Comparison of ENCODE assay signal across 14 cellular contexts in the genomic region with DNA sequence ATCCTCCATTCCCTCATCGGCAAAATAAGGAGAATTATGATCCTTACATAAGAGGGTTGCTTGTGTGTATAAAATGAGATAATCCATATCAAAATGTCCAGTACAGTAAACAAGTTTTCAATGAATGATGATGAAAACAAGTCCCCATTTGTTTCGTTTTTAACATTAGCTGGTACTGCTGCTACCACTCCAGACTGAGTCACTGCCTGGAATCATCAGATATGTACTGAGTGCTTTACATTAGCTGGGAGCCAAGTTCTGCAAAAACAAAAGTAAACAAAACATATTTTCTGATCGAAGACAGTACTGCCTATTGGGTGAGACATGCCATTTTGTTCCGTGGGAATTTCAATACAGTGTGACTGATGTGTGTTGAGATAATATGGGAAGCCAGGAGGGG.
DNase-seq lines count a peak whose midpoint lies in the region; FAIRE-seq and TF ChIP-seq lines count a peak whose summit lies in the region.
"Had no signal": no experiment of that assay in that cellular context is flagged by ENCODE, and none has a peak within 500 bp of the region (broad histone marks: within the 10 kb centered on the region; RNA-seq: fewer than 3 reads in every experiment).

No MANE protein-coding gene starts in this region.

- no peaks in the 10 kb centered on the region for H3K27me3 ChIP-seq in endothelial cell of umbilical vein (ENCODE audit: control insufficient read depth in 2 of 2, insufficient read depth in 2 of 2, low read length in 2 of 2)
- no peaks in the 10 kb centered on the region for H3K27me3 ChIP-seq in neural progenitor cell

- peak; percentile 28 for DNase-seq in Ammon's horn (ENCODE audit: low spot score)
- DNase-seq in OCI-M1 (lab: John Stamatoyannopoulos, UW) = peak; percentile 41
- DNase-seq in endothelial cell of umbilical vein (ENCODE audit: low read depth, low spot score) = peak; percentile 67
- no peak for DNase-seq in neural progenitor cell (ENCODE audit: low spot score)
- DNase-seq in cortex of kidney (lab: John Stamatoyannopoulos, UW) = no peak
- no peak for DNase-seq in DMS79 treated with DMSO at 0.1 percent for 48 hours (lab: John Stamatoyannopoulos, UW)
- no peak for DNase-seq in SW480 (ENCODE audit: low spot score)
- DNase-seq in GM12892 (ENCODE audit: insufficient read length) = no peak
- DNase-seq: activated CD4-positive, alpha-beta T cell treated with anti-CD3 and anti-CD28 coated beads, Interleukin-2, amount 50 U/mL, for 4 hours; activated effector memory CD4-positive, alpha-beta T cell treated with anti-CD3 and anti-CD28 coated beads, Interleukin-2, amount 50 U/mL, for 16 hours; heart left ventricle; NCI-H2029 treated with DMSO at 0.1 percent for 48 hours; T-helper 2 cell had no signal

- dilution Hi-C loops in endothelial cell of umbilical vein (cut with MboI; ENCODE audit: extremely low pct_ligation_motif_present, low sequenced_read_pairs) = no loop called here

- H3K36me3 Mint-ChIP-seq in neural progenitor cell = no peaks in the 10 kb centered on the region
- H3K36me3 Mint-ChIP-seq: CD14-positive monocyte had no signal

- FAIRE-seq in endothelial cell of umbilical vein (lab: Jason Lieb, UNC) (peak; percentile 48), GM12892 (lab: Jason Lieb, UNC) (no peak)

- H3K9me3 ChIP-seq in endothelial cell of umbilical vein (replicated peaks; ENCODE audit: control insufficient read depth, insufficient read depth, low read length) (no peaks in the 10 kb centered on the region), neural progenitor cell (ENCODE audit: low read depth) (no peaks in the 10 kb centered on the region)
- H3K9me3 ChIP-seq: heart left ventricle had no signal

- H3K9ac ChIP-seq in endothelial cell of umbilical vein (replicated peaks; ENCODE audit: extremely low read depth, insufficient read depth, low read length) = no peak overlapping the region
- no peak overlapping the region for H3K9ac ChIP-seq in neural progenitor cell

- TF ChIP-seq POLR2A in endothelial cell of umbilical vein (IDR thresholded peaks at IDR 0.05; ENCODE audit: low read depth, low read length) (no peak), GM12892 (IDR thresholded peaks at IDR 0.05; ENCODE audit: low read depth, low read length) (no peak)

- BruUV-seq in endothelial cell of umbilical vein (replicated peaks; lab: Mats Ljungman, UMichigan) = no TSS peak

- peaks cover 3% of the 10 kb centered on the region for H3K27me3 Mint-ChIP-seq in neural progenitor cell (ENCODE audit: insufficient read depth, low read depth)

- H3K36me3 ChIP-seq in endothelial cell of umbilical vein (ENCODE audit: control insufficient read depth in 2 of 2, extremely low read depth in 1 of 2, insufficient read depth in 2 of 2, low read length in 2 of 2) (no peaks in the 10 kb centered on the region), neural progenitor cell (no peaks in the 10 kb centered on the region)
- H3K36me3 ChIP-seq: heart left ventricle had no signal

- H3K27ac ChIP-seq in endothelial cell of umbilical vein (ENCODE audit: insufficient read depth, low read depth, low read length) = no peak overlapping the region
- no peak overlapping the region for H3K27ac ChIP-seq in neural progenitor cell
- H3K27ac ChIP-seq: heart left ventricle had no signal

- no peaks in the 10 kb centered on the region for H3K9me1 ChIP-seq in endothelial cell of umbilical vein (replicated peaks; ENCODE audit: control insufficient read depth, extremely low read depth, insufficient read depth, low read length)

- H3F3A ChIP-seq in neural progenitor cell (ENCODE audit: low read depth) = no peaks in the 10 kb centered on the region

- H3K4me3 Mint-ChIP-seq in neural progenitor cell = no peak overlapping the region
- H3K4me3 Mint-ChIP-seq: CD14-positive monocyte had no signal

- H2AFZ ChIP-seq in endothelial cell of umbilical vein (ENCODE audit: low read depth, low read length) (peak overlapping the region; percentile 4), neural progenitor cell (replicated peaks) (no peak overlapping the region)

- no peaks in the 10 kb centered on the region for H3K9me3 Mint-ChIP-seq in neural progenitor cell

- no peaks in the 10 kb centered on the region for H3K79me2 ChIP-seq in endothelial cell of umbilical vein (ENCODE audit: control insufficient read depth, insufficient read depth, low read length)
- H3K79me2 ChIP-seq in neural progenitor cell (ENCODE audit: low read depth) = no peaks in the 10 kb centered on the region

- CTCF ChIA-PET in endothelial cell of umbilical vein (lab: Charles Lee) = no interaction called here

- H3K4me2 ChIP-seq in endothelial cell of umbilical vein (ENCODE audit: insufficient read depth, low read length) = no peak overlapping the region
- no peak overlapping the region for H3K4me2 ChIP-seq in neural progenitor cell

- intact Hi-C loops in endothelial cell of umbilical vein (cut with micrococcal nuclease) = no loop called here

- peaks cover 32% of the 10 kb centered on the region for H3K4me1 Mint-ChIP-seq in neural progenitor cell
- H3K4me1 Mint-ChIP-seq: CD14-positive monocyte had no signal

- POLR2A ChIA-PET in endothelial cell of umbilical vein (lab: Charles Lee) = no interaction called here

- H3K4me1 ChIP-seq in endothelial cell of umbilical vein (ENCODE audit: control insufficient read depth, extremely low read depth, insufficient read depth, low read length) (no peaks in the 10 kb centered on the region), neural progenitor cell (no peaks in the 10 kb centered on the region)
- H3K4me1 ChIP-seq: heart left ventricle had no signal

- H3K27ac Mint-ChIP-seq in neural progenitor cell = peak overlapping the region; percentile 23
- H3K27ac Mint-ChIP-seq: CD14-positive monocyte had no signal

- no peak overlapping the region for H3K4me3 ChIP-seq in endothelial cell of umbilical vein (replicated peaks in 1 of 3; ENCODE audit: insufficient read depth in 1 of 3, low read depth in 1 of 3, low read length in 3 of 3)
- no peak overlapping the region for H3K4me3 ChIP-seq in neural progenitor cell
- H3K4me3 ChIP-seq: heart left ventricle had no signal

- TF ChIP-seq CTCF in endothelial cell of umbilical vein (IDR thresholded peaks at IDR 0.05; ENCODE audit: extremely low read depth in 1 of 2, insufficient read depth in 1 of 2, low read depth in 1 of 2, low read length in 2 of 2) (no peak), neural progenitor cell (IDR thresholded peaks at IDR 0.05) (no peak)

- H4K20me1 ChIP-seq in endothelial cell of umbilical vein (replicated peaks; ENCODE audit: control insufficient read depth, extremely low read depth, insufficient read depth, low read length) (no peaks in the 10 kb centered on the region), neural progenitor cell (ENCODE audit: low read depth) (no peaks in the 10 kb centered on the region)

TF ChIP-seq in endothelial cell of umbilical vein, 7 proteins besides CTCF, POLR2A, EP300 and RAD21:
- TF ChIP-seq EZH2 (IDR thresholded peaks at IDR 0.05; ENCODE audit: borderline replicate concordance, low read depth, low read length, severe bottlenecking) (no peak), FOS (IDR thresholded peaks at IDR 0.05; ENCODE audit: borderline replicate concordance, insufficient read depth, low read length) (no peak), GATA2 (IDR thresholded peaks at IDR 0.05; ENCODE audit: insufficient read depth, insufficient read length, low read depth, low read length) (no peak), POLR2AphosphoS5 (IDR thresholded peaks at IDR 0.05; ENCODE audit: insufficient read depth, low read depth, low read length) (no peak), JUN (IDR thresholded peaks at IDR 0.05; ENCODE audit: borderline replicate concordance, insufficient read depth, insufficient read length, low read depth) (no peak), MYC (IDR thresholded peaks at IDR 0.05; ENCODE audit: low read depth, low read length) (no peak)
- TF ChIP-seq, protein P1, sequence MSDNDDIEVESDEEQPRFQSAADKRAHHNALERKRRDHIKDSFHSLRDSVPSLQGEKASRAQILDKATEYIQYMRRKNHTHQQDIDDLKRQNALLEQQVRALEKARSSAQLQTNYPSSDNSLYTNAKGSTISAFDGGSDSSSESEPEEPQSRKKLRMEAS (IDR thresholded peaks at IDR 0.05; ENCODE audit: insufficient read depth, insufficient read length) = no peak

Comparison
In these comparisons a context has a peak if more than half of its experiments do, and no peak if none do; other contexts are left out.
1. DNase-seq: peak in Ammon's horn (single experiment), OCI-M1 (single experiment) and endothelial cell of umbilical vein (single experiment); none in neural progenitor cell (single experiment), cortex of kidney (single experiment), DMS79 treated with DMSO at 0.1 percent for 48 hours (single experiment), SW480 (single experiment) and GM12892 (single experiment).